In genomic region chr5:763998-764781, GRCh38 we compare ENCODE assay signal across 1 cellular context.
TF ChIP-seq lines count a peak whose summit lies in the region.

No MANE protein-coding gene starts in this region.

TF ChIP-seq in HepG2, 621 proteins besides CTCF, POLR2A, EP300 and RAD21:
- no peak for TF ChIP-seq ZNF749 (CRISPR knock-in tag; IDR thresholded peaks at IDR 0.05; ENCODE audit: borderline replicate concordance)
- TF ChIP-seq ZNF382 (CRISPR knock-in tag; IDR thresholded peaks at IDR 0.05; ENCODE audit: borderline replicate concordance): no peak
- no peak for TF ChIP-seq SMARCE1 (IDR thresholded peaks at IDR 0.05; ENCODE audit: borderline replicate concordance)
